Comparison of ENCODE assay signal across 1 cellular context in the genomic region with DNA sequence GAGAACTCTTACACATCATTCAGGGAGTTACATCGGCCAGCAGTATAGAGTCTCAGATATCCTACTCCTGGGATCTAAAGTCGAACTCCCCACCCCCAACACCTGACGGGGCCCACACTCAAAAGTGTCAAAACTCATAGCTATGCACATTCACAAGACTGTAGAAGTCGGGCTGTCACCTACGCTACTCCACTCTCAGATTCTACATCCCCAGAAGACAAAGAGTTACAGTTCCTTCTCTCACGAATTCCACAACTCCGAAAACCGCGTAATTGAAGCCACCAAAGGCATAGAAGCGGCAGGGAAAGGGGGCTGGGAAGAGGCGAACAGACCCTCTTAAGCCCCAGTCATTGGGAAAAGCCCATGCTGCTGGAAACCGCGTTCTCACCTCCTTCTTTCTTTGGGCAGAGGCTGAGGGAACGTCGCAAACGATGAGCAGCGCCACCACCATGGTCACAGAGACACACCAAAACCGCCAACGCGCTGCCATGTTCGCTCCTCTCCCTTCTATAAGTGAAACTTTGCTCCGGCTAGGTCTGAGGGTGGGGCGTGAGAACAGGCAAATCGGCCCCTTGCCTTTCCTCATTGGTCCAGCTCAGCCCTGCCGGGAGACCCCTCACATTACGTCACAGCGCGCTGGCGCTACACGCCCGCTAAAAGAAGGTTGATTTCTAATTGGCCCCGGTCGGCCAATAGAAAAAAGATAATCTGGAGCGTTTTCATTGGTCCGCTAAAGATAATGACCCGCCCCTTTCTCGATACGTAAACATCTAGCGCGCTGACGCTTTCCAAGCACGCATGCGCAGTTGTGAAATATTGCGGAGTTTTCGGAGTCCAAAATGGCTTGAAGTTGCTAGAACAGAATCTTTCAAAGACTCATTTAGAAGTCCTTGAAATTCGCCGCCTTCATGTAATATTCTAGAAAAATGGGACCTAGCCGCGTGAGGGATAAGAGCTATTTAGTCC.
TF ChIP-seq lines count a peak whose summit lies in the region.

Gene MAGT1 (minus strand): TSS at position 515 of the 966 bp plus-strand sequence. CDS start 25 bp downstream, at position 490.

TF ChIP-seq in K562, 482 proteins besides CTCF, POLR2A, EP300 and RAD21 (continued from another document and continues in another):
- TF ChIP-seq ATF3 (IDR thresholded peaks at IDR 0.05) (peak; percentile 67), ATF3 (CRISPR knock-in tag; conservative IDR thresholded peaks at IDR 0.05) (no peak), ATF7 (IDR thresholded peaks at IDR 0.05) (peak; percentile 97), TAF9B (IDR thresholded peaks at IDR 0.05; ENCODE audit: partially characterized antibody) (peak; percentile 44), ZNF518B (CRISPR knock-in tag; IDR thresholded peaks at IDR 0.05) (no peak), E4F1 (CRISPR knock-in tag; IDR thresholded peaks at IDR 0.05; ENCODE audit: borderline replicate concordance) (no peak), TBP (optimal IDR thresholded peaks at IDR 0.05; ENCODE audit: low read depth, low read length) (peak; percentile 52), L3MBTL2 (IDR thresholded peaks at IDR 0.05) (peak; percentile 43; the same call in 1 of the 2 replicates), HNRNPH1 (optimal IDR thresholded peaks at IDR 0.05; ENCODE audit: low read depth, low read length) (no peak), DPF2 (IDR thresholded peaks at IDR 0.05) (0 out of 2 replicates have a peak, but pooled peaks have one; percentile 14), DLX4 (CRISPR knock-in tag; IDR thresholded peaks at IDR 0.05) (no peak), YBX1 (IDR thresholded peaks at IDR 0.05) (no peak), HDAC1 (IDR thresholded peaks at IDR 0.05) (peak in 1 of 2 experiments; percentile 65; a peak in 1 of 4 replicates), CEBPB (tag; IDR thresholded peaks at IDR 0.05) (peak; percentile 87), POLR2AphosphoS5 (IDR thresholded peaks at IDR 0.05; ENCODE audit: control insufficient read depth, insufficient read depth, low read depth, low read length) (peak; percentile 66), TSC22D4 (tag; IDR thresholded peaks at IDR 0.05) (no peak), TAF15 (IDR thresholded peaks at IDR 0.05; ENCODE audit: low read depth, low read length) (no peak), NCOA4 (IDR thresholded peaks at IDR 0.05; ENCODE audit: partially characterized antibody) (no peak), PHF8 (IDR thresholded peaks at IDR 0.05; ENCODE audit: borderline replicate concordance, low read length) (peak; percentile 71; the same call in 1 of the 2 replicates), MEIS2 (IDR thresholded peaks at IDR 0.05; ENCODE audit: partially characterized antibody) (peak; percentile 10), TAF1 (IDR thresholded peaks at IDR 0.05; ENCODE audit: control insufficient read depth, extremely low read depth, insufficient read depth, low read length, severe bottlenecking) (peak; percentile 83), NCOR1 (IDR thresholded peaks at IDR 0.05) (peak; percentile 27), FOSL1 (tag; conservative IDR thresholded peaks at IDR 0.05) (peak; percentile 30; the same call in 1 of the 2 replicates), SMAD3 (CRISPR knock-in tag; conservative IDR thresholded peaks at IDR 0.05) (no peak), CXXC5 (CRISPR knock-in tag; IDR thresholded peaks at IDR 0.05) (peak; percentile 49; the same call in 1 of the 2 replicates), CBX1 (IDR thresholded peaks at IDR 0.05; ENCODE audit: low read depth) (0 out of 2 replicates have a peak, but pooled peaks have one; percentile 59), ELF4 (CRISPR knock-in tag; IDR thresholded peaks at IDR 0.05) (no peak), ZBTB12 (CRISPR knock-in tag; IDR thresholded peaks at IDR 0.05) (peak; percentile 45), FOXK2 (conservative IDR thresholded peaks at IDR 0.05 in 1 of 2, IDR thresholded peaks at IDR 0.05 in 1 of 2; ENCODE audit: low read depth in 2 of 2) (peak; percentile 91 to 94), SIX5 (IDR thresholded peaks at IDR 0.05; ENCODE audit: borderline replicate concordance in 1 of 2, insufficient read depth in 1 of 2, low read depth in 1 of 2, low read length in 2 of 2) (no peak), NBN (IDR thresholded peaks at IDR 0.05; ENCODE audit: low read depth) (peak; percentile 64; the same call in 1 of the 2 replicates), CEBPG (CRISPR knock-in tag; IDR thresholded peaks at IDR 0.05) (0 out of 2 replicates have a peak, but pooled peaks have one; percentile 26), CEBPG (tag; conservative IDR thresholded peaks at IDR 0.05 in 1 of 2, IDR thresholded peaks at IDR 0.05 in 1 of 2) (peak; percentile 61 to 73; a peak in 3 of 4 replicates), SP1 (CRISPR knock-in tag; IDR thresholded peaks at IDR 0.05) (peak; percentile 38; the same call in 1 of the 2 replicates)
- TF ChIP-seq, protein P1, sequence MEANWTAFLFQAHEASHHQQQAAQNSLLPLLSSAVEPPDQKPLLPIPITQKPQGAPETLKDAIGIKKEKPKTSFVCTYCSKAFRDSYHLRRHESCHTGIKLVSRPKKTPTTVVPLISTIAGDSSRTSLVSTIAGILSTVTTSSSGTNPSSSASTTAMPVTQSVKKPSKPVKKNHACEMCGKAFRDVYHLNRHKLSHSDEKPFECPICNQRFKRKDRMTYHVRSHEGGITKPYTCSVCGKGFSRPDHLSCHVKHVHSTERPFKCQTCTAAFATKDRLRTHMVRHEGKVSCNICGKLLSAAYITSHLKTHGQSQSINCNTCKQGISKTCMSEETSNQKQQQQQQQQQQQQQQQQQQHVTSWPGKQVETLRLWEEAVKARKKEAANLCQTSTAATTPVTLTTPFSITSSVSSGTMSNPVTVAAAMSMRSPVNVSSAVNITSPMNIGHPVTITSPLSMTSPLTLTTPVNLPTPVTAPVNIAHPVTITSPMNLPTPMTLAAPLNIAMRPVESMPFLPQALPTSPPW (CRISPR knock-in tag; IDR thresholded peaks at IDR 0.05) = peak; percentile 49
- TF ChIP-seq, protein P2, sequence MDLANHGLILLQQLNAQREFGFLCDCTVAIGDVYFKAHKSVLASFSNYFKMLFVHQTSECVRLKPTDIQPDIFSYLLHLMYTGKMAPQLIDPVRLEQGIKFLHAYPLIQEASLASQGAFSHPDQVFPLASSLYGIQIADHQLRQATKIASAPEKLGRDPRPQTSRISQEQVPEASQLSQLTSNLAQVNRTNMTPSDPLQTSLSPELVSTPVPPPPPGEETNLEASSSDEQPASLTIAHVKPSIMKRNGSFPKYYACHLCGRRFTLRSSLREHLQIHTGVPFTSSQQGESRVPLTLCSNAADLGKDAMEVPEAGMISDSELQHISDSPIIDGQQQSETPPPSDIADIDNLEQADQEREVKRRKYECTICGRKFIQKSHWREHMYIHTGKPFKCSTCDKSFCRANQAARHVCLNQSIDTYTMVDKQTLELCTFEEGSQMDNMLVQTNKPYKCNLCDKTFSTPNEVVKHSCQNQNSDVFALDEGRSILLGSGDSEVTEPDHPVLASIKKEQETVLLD (IDR thresholded peaks at IDR 0.05) = peak; percentile 88
- TF ChIP-seq, protein P3, sequence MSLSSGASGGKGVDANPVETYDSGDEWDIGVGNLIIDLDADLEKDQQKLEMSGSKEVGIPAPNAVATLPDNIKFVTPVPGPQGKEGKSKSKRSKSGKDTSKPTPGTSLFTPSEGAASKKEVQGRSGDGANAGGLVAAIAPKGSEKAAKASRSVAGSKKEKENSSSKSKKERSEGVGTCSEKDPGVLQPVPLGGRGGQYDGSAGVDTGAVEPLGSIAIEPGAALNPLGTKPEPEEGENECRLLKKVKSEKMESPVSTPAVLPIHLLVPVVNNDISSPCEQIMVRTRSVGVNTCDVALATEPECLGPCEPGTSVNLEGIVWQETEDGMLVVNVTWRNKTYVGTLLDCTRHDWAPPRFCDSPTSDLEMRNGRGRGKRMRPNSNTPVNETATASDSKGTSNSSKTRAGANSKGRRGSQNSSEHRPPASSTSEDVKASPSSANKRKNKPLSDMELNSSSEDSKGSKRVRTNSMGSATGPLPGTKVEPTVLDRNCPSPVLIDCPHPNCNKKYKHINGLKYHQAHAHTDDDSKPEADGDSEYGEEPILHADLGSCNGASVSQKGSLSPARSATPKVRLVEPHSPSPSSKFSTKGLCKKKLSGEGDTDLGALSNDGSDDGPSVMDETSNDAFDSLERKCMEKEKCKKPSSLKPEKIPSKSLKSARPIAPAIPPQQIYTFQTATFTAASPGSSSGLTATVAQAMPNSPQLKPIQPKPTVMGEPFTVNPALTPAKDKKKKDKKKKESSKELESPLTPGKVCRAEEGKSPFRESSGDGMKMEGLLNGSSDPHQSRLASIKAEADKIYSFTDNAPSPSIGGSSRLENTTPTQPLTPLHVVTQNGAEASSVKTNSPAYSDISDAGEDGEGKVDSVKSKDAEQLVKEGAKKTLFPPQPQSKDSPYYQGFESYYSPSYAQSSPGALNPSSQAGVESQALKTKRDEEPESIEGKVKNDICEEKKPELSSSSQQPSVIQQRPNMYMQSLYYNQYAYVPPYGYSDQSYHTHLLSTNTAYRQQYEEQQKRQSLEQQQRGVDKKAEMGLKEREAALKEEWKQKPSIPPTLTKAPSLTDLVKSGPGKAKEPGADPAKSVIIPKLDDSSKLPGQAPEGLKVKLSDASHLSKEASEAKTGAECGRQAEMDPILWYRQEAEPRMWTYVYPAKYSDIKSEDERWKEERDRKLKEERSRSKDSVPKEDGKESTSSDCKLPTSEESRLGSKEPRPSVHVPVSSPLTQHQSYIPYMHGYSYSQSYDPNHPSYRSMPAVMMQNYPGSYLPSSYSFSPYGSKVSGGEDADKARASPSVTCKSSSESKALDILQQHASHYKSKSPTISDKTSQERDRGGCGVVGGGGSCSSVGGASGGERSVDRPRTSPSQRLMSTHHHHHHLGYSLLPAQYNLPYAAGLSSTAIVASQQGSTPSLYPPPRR (CRISPR knock-in tag; IDR thresholded peaks at IDR 0.05; ENCODE audit: borderline replicate concordance) = no peak
